Comparison of ENCODE assay signal across 1 cellular context in the genomic region with DNA sequence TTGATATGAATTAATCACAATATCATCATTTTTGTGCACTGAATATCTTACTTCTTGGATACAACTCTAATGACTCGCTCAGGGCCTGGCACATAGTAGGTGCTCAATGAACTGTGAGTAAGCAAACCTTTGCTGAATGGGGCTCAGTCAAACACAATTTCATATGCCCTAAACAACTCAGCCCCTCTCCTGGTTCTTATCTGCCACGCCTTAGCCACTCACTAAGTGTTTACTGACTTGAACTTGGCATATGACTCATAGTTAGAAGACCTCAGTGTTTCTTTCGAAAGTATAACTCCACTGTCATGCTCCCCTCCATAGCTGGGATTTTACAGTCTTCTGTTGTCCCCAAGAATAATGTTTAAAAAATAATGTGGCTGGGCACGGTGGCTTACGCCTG.
TF ChIP-seq lines count a peak whose summit lies in the region.

No MANE protein-coding gene starts in this region.

TF ChIP-seq in K562, 482 proteins besides CTCF, POLR2A, EP300 and RAD21 (continues in another document):
- TF ChIP-seq ZNF24 (IDR thresholded peaks at IDR 0.05) (0 out of 2 replicates have a peak, but pooled peaks have one; percentile 53), RNF2 (IDR thresholded peaks at IDR 0.05) (no peak), MTA1 (IDR thresholded peaks at IDR 0.05; ENCODE audit: borderline replicate concordance) (no peak), NR2F6 (CRISPR knock-in tag; IDR thresholded peaks at IDR 0.05) (no peak), SMARCE1 (IDR thresholded peaks at IDR 0.05) (0 out of 2 replicates have a peak, but pooled peaks have one; percentile 31), GATAD2B (IDR thresholded peaks at IDR 0.05; ENCODE audit: borderline replicate concordance) (no peak), TAL1 (IDR thresholded peaks at IDR 0.05) (no peak), HMG20A (CRISPR knock-in tag; conservative IDR thresholded peaks at IDR 0.05) (no peak), KDM1A (IDR thresholded peaks at IDR 0.05) (no peak), ETS2 (tag; IDR thresholded peaks at IDR 0.05; ENCODE audit: borderline replicate concordance, poor library complexity, severe bottlenecking) (no peak), FOSL1 (tag; conservative IDR thresholded peaks at IDR 0.05) (peak; percentile 97), POU5F1 (IDR thresholded peaks at IDR 0.05; ENCODE audit: borderline replicate concordance, low read depth, low read length, partially characterized antibody) (no peak), GTF2A2 (tag; IDR thresholded peaks at IDR 0.05) (no peak), ZEB2 (IDR thresholded peaks at IDR 0.05) (no peak), TOE1 (IDR thresholded peaks at IDR 0.05; ENCODE audit: borderline replicate concordance) (no peak), TOE1 (CRISPR knock-in tag; IDR thresholded peaks at IDR 0.05; ENCODE audit: borderline replicate concordance, low read depth) (no peak), ESRRA (IDR thresholded peaks at IDR 0.05; ENCODE audit: borderline replicate concordance, low read depth) (no peak), MAFG (tag; conservative IDR thresholded peaks at IDR 0.05) (0 out of 2 replicates have a peak, but pooled peaks have one; percentile 5), DPF2 (IDR thresholded peaks at IDR 0.05) (peak; percentile 58), CCAR2 (IDR thresholded peaks at IDR 0.05; ENCODE audit: low read depth, low read length) (no peak), ZNF175 (CRISPR knock-in tag; IDR thresholded peaks at IDR 0.05; ENCODE audit: low read depth) (no peak), EGR1 (conservative IDR thresholded peaks at IDR 0.05) (no peak), CBX1 (IDR thresholded peaks at IDR 0.05; ENCODE audit: low read depth) (no peak), SMARCC2 (IDR thresholded peaks at IDR 0.05; ENCODE audit: low read depth) (peak; percentile 38; the same call in 1 of the 2 replicates), PHF8 (IDR thresholded peaks at IDR 0.05; ENCODE audit: borderline replicate concordance, low read length) (no peak), OTX1 (CRISPR knock-in tag; IDR thresholded peaks at IDR 0.05) (no peak), MAZ (CRISPR knock-in tag; conservative IDR thresholded peaks at IDR 0.05 in 1 of 2, IDR thresholded peaks at IDR 0.05 in 1 of 2) (no peak), KLF16 (IDR thresholded peaks at IDR 0.05) (no peak), ZKSCAN1 (IDR thresholded peaks at IDR 0.05; ENCODE audit: low read depth, low read length) (peak; percentile 98), ZNF253 (CRISPR knock-in tag; conservative IDR thresholded peaks at IDR 0.05) (no peak), EP400 (IDR thresholded peaks at IDR 0.05) (0 out of 2 replicates have a peak, but pooled peaks have one; percentile 14), FOXM1 (IDR thresholded peaks at IDR 0.05; ENCODE audit: low read depth) (no peak), FOXM1 (CRISPR knock-in tag; IDR thresholded peaks at IDR 0.05; ENCODE audit: low read depth) (no peak), RFX7 (CRISPR knock-in tag; IDR thresholded peaks at IDR 0.05) (no peak), ZNF197 (CRISPR knock-in tag; IDR thresholded peaks at IDR 0.05; ENCODE audit: low read depth) (no peak), ILK (tag; IDR thresholded peaks at IDR 0.05; ENCODE audit: borderline replicate concordance, low read depth) (no peak), MEIS2 (IDR thresholded peaks at IDR 0.05; ENCODE audit: partially characterized antibody) (no peak), ZNF133 (CRISPR knock-in tag; IDR thresholded peaks at IDR 0.05) (no peak), NCOR1 (IDR thresholded peaks at IDR 0.05) (no peak), TAF7 (tag; IDR thresholded peaks at IDR 0.05) (no peak), TRIM24 (IDR thresholded peaks at IDR 0.05) (peak in 1 of 2 experiments; percentile 33; a peak in 1 of 4 replicates), ETV6 (IDR thresholded peaks at IDR 0.05; ENCODE audit: borderline replicate concordance in 1 of 2, low read depth in 2 of 2, low read length in 1 of 2) (no peak), ETV6 (CRISPR knock-in tag; IDR thresholded peaks at IDR 0.05; ENCODE audit: borderline replicate concordance) (no peak), ZNF445 (CRISPR knock-in tag; IDR thresholded peaks at IDR 0.05; ENCODE audit: low read depth) (no peak), ZNF778 (CRISPR knock-in tag; IDR thresholded peaks at IDR 0.05) (no peak), JUND (IDR thresholded peaks at IDR 0.05; ENCODE audit: borderline replicate concordance, low read depth, low read length) (peak; percentile 86), JUND (tag; IDR thresholded peaks at IDR 0.05; ENCODE audit: borderline replicate concordance, low read depth, low read length) (peak; percentile 88), NEUROD1 (IDR thresholded peaks at IDR 0.05; ENCODE audit: borderline replicate concordance, low read depth, low read length, partially characterized antibody) (peak; percentile 21), SAP30 (IDR thresholded peaks at IDR 0.05; ENCODE audit: borderline replicate concordance, insufficient read depth, low read depth, low read length, poor library complexity, severe bottlenecking) (no peak), SMARCA4 (IDR thresholded peaks at IDR 0.05) (peak; percentile 51), JUN (IDR thresholded peaks at IDR 0.05; ENCODE audit: borderline replicate concordance, low read depth, low read length) (peak; percentile 89), JUN (CRISPR knock-in tag; IDR thresholded peaks at IDR 0.05; ENCODE audit: borderline replicate concordance) (no peak), KLF1 (tag; IDR thresholded peaks at IDR 0.05) (no peak), KDM5B (IDR thresholded peaks at IDR 0.05; ENCODE audit: insufficient replicate concordance, low read depth, low read length) (no peak), LEF1 (IDR thresholded peaks at IDR 0.05) (peak; percentile 32; the same call in 1 of the 2 replicates), ZBED1 (IDR thresholded peaks at IDR 0.05) (no peak), CCNT2 (IDR thresholded peaks at IDR 0.05; ENCODE audit: borderline replicate concordance, extremely low read depth, insufficient read length, low read depth, low read length) (no peak), FOXK2 (conservative IDR thresholded peaks at IDR 0.05 in 1 of 2, IDR thresholded peaks at IDR 0.05 in 1 of 2; ENCODE audit: low read depth in 2 of 2) (peak; percentile 30 to 44; a peak in 1 of 4 replicates), ATF7 (IDR thresholded peaks at IDR 0.05) (peak; percentile 31; the same call in 1 of the 2 replicates), ZNF436 (CRISPR knock-in tag; IDR thresholded peaks at IDR 0.05) (no peak), HDAC8 (tag; IDR thresholded peaks at IDR 0.05) (no peak), MTA3 (IDR thresholded peaks at IDR 0.05; ENCODE audit: borderline replicate concordance) (no peak), HCFC1 (IDR thresholded peaks at IDR 0.05; ENCODE audit: low read depth, low read length) (no peak), NR2C1 (IDR thresholded peaks at IDR 0.05) (no peak), NR2C1 (tag; IDR thresholded peaks at IDR 0.05) (no peak), BMI1 (IDR thresholded peaks at IDR 0.05; ENCODE audit: low read length) (no peak), PTBP1 (IDR thresholded peaks at IDR 0.05; ENCODE audit: low read depth, low read length) (no peak), BCOR (IDR thresholded peaks at IDR 0.05) (no peak), ZNF696 (CRISPR knock-in tag; conservative IDR thresholded peaks at IDR 0.05) (no peak), ARID1B (IDR thresholded peaks at IDR 0.05) (peak; percentile 68), SLC30A9 (CRISPR knock-in tag; IDR thresholded peaks at IDR 0.05) (no peak), MEF2D (tag; conservative IDR thresholded peaks at IDR 0.05; ENCODE audit: low read depth) (no peak), SNRNP70 (optimal IDR thresholded peaks at IDR 0.05; ENCODE audit: low read depth, low read length) (no peak), SIRT6 (IDR thresholded peaks at IDR 0.05; ENCODE audit: low read depth, low read length) (no peak), KAT8 (IDR thresholded peaks at IDR 0.05; ENCODE audit: low read depth) (no peak)
- TF ChIP-seq, protein P1, sequence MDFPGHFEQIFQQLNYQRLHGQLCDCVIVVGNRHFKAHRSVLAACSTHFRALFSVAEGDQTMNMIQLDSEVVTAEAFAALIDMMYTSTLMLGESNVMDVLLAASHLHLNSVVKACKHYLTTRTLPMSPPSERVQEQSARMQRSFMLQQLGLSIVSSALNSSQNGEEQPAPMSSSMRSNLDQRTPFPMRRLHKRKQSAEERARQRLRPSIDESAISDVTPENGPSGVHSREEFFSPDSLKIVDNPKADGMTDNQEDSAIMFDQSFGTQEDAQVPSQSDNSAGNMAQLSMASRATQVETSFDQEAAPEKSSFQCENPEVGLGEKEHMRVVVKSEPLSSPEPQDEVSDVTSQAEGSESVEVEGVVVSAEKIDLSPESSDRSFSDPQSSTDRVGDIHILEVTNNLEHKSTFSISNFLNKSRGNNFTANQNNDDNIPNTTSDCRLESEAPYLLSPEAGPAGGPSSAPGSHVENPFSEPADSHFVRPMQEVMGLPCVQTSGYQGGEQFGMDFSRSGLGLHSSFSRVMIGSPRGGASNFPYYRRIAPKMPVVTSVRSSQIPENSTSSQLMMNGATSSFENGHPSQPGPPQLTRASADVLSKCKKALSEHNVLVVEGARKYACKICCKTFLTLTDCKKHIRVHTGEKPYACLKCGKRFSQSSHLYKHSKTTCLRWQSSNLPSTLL (IDR thresholded peaks at IDR 0.05), result no peak
- TF ChIP-seq, protein P2, sequence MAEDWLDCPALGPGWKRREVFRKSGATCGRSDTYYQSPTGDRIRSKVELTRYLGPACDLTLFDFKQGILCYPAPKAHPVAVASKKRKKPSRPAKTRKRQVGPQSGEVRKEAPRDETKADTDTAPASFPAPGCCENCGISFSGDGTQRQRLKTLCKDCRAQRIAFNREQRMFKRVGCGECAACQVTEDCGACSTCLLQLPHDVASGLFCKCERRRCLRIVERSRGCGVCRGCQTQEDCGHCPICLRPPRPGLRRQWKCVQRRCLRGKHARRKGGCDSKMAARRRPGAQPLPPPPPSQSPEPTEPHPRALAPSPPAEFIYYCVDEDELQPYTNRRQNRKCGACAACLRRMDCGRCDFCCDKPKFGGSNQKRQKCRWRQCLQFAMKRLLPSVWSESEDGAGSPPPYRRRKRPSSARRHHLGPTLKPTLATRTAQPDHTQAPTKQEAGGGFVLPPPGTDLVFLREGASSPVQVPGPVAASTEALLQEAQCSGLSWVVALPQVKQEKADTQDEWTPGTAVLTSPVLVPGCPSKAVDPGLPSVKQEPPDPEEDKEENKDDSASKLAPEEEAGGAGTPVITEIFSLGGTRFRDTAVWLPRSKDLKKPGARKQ (CRISPR knock-in tag; IDR thresholded peaks at IDR 0.05), result no peak
- TF ChIP-seq, protein P3, sequence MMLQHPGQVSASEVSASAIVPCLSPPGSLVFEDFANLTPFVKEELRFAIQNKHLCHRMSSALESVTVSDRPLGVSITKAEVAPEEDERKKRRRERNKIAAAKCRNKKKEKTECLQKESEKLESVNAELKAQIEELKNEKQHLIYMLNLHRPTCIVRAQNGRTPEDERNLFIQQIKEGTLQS (IDR thresholded peaks at IDR 0.05), result peak; percentile 91
- TF ChIP-seq, protein P3 (CRISPR knock-in tag; conservative IDR thresholded peaks at IDR 0.05), result 0 out of 2 replicates have a peak, but pooled peaks have one; percentile 19
- TF ChIP-seq, protein P4, sequence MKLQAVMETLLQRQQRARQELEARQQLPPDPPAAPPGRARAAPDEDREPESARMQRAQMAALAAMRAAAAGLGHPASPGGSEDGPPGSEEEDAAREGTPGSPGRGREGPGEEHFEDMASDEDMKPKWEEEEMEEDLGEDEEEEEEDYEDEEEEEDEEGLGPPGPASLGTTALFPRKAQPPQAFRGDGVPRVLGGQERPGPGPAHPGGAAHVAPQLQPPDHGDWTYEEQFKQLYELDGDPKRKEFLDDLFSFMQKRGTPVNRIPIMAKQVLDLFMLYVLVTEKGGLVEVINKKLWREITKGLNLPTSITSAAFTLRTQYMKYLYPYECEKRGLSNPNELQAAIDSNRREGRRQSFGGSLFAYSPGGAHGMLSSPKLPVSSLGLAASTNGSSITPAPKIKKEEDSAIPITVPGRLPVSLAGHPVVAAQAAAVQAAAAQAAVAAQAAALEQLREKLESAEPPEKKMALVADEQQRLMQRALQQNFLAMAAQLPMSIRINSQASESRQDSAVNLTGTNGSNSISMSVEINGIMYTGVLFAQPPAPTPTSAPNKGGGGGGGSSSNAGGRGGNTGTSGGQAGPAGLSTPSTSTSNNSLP (IDR thresholded peaks at IDR 0.05; ENCODE audit: borderline replicate concordance, low read depth, low read length), result no peak
- TF ChIP-seq, protein P5, sequence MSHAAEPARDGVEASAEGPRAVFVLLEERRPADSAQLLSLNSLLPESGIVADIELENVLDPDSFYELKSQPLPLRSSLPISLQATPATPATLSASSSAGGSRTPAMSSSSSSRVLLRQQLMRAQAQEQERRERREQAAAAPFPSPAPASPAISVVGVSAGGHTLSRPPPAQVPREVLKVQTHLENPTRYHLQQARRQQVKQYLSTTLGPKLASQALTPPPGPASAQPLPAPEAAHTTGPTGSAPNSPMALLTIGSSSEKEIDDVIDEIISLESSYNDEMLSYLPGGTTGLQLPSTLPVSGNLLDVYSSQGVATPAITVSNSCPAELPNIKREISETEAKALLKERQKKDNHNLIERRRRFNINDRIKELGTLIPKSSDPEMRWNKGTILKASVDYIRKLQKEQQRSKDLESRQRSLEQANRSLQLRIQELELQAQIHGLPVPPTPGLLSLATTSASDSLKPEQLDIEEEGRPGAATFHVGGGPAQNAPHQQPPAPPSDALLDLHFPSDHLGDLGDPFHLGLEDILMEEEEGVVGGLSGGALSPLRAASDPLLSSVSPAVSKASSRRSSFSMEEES (CRISPR knock-in tag; IDR thresholded peaks at IDR 0.05), result no peak
- TF ChIP-seq, protein P6, sequence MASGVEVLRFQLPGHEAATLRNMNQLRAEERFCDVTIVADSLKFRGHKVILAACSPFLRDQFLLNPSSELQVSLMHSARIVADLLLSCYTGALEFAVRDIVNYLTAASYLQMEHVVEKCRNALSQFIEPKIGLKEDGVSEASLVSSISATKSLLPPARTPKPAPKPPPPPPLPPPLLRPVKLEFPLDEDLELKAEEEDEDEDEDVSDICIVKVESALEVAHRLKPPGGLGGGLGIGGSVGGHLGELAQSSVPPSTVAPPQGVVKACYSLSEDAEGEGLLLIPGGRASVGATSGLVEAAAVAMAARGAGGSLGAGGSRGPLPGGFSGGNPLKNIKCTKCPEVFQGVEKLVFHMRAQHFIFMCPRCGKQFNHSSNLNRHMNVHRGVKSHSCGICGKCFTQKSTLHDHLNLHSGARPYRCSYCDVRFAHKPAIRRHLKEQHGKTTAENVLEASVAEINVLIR (CRISPR knock-in tag; IDR thresholded peaks at IDR 0.05), result no peak
- TF ChIP-seq, protein P7, sequence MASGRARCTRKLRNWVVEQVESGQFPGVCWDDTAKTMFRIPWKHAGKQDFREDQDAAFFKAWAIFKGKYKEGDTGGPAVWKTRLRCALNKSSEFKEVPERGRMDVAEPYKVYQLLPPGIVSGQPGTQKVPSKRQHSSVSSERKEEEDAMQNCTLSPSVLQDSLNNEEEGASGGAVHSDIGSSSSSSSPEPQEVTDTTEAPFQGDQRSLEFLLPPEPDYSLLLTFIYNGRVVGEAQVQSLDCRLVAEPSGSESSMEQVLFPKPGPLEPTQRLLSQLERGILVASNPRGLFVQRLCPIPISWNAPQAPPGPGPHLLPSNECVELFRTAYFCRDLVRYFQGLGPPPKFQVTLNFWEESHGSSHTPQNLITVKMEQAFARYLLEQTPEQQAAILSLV (tag; IDR thresholded peaks at IDR 0.05), result no peak
